Comparison of ENCODE assay signal across 28 cellular contexts in genomic region chr13:67437246-67437645, GRCh38.
"Had no signal": no experiment of that assay in that cellular context is flagged by ENCODE, and none has a peak within 500 bp of the region (broad histone marks: within the 10 kb centered on the region; RNA-seq: fewer than 3 reads in every experiment).

No MANE protein-coding gene starts in this region.

- H2AFZ ChIP-seq: hepatocyte had no signal

- DNase-seq: activated CD4-positive, alpha-beta memory T cell treated with anti-CD3 and anti-CD28 coated beads for 36 hours; activated CD4-positive, alpha-beta T cell treated with anti-CD3 and anti-CD28 coated beads for 36 hours; activated CD4-positive, alpha-beta T cell treated with anti-CD3 and anti-CD28 coated beads, Interleukin-2, amount 10 ng/mL, durations not matched to agents 24 days and 14 days; activated CD4-positive, CD25-positive, alpha-beta regulatory T cell; activated CD4-positive, CD25-positive, alpha-beta regulatory T cell treated with anti-CD3 and anti-CD28 coated beads, Interleukin-2, amount 50 U/mL, for 72 hours; activated CD8-positive, alpha-beta memory T cell treated with anti-CD3 and anti-CD28 coated beads, Interleukin-2, amount 10 ng/mL, durations not matched to agents 7 days and 5 days; activated CD8-positive, alpha-beta memory T cell treated with anti-CD3 and anti-CD28 coated beads, Interleukin-2, amount 50 U/mL, for 4 hours; activated CD8-positive, alpha-beta T cell treated with anti-CD3 and anti-CD28 coated beads, Interleukin-2, amount 10 ng/mL, durations not matched to agents 7 days and 5 days; activated effector memory CD4-positive, alpha-beta T cell treated with anti-CD3 and anti-CD28 coated beads, Interleukin-2, amount 50 U/mL, for 16 hours; activated naive CD4-positive, alpha-beta T cell treated with anti-CD3 and anti-CD28 coated beads for 36 hours; activated naive CD8-positive, alpha-beta T cell treated with anti-CD3 and anti-CD28 coated beads for 36 hours; activated naive CD8-positive, alpha-beta T cell treated with anti-CD3 and anti-CD28 coated beads, Interleukin-2, amount 50 U/mL, for 24 hours; activated T-cell treated with anti-CD3 and anti-CD28 coated beads, Interleukin-2, amount 50 U/mL, for 1 hour; activated T-cell treated with anti-CD3 and anti-CD28 coated beads, Interleukin-2, amount 50 U/mL, for 48 hours; adrenal gland; central memory CD4-positive, alpha-beta T cell; cerebellar nuclear complex; colonic mucosa; effector CD8-positive, alpha-beta T cell; esophagus squamous epithelium; foreskin melanocyte; heart right ventricle had no signal

- H3K36me3 ChIP-seq: adrenal gland, ascending aorta, breast epithelium, cardiac muscle cell, colonic mucosa, esophagus squamous epithelium, gastroesophageal sphincter, heart right ventricle had no signal

- H3K4me1 ChIP-seq: adrenal gland, ascending aorta, breast epithelium, colonic mucosa, esophagus squamous epithelium, gastroesophageal sphincter, heart right ventricle had no signal

- H3K4me2 ChIP-seq: hepatocyte had no signal

- H3K79me2 ChIP-seq: hepatocyte had no signal

- H3K4me3 ChIP-seq: adrenal gland, ascending aorta, breast epithelium, cardiac muscle cell, colonic mucosa, esophagus squamous epithelium, gastroesophageal sphincter, heart right ventricle, hepatocyte had no signal

- H3K27me3 ChIP-seq: adrenal gland, ascending aorta, breast epithelium, cardiac muscle cell, colonic mucosa, esophagus squamous epithelium, gastroesophageal sphincter, heart right ventricle, hepatocyte had no signal

- H3K9me3 ChIP-seq: adrenal gland, ascending aorta, breast epithelium, colonic mucosa, esophagus squamous epithelium, gastroesophageal sphincter, heart right ventricle had no signal

- H3K27ac ChIP-seq: adrenal gland, ascending aorta, breast epithelium, cardiac muscle cell, colonic mucosa, epithelial cell of prostate, esophagus squamous epithelium, gastroesophageal sphincter, heart right ventricle, hepatocyte had no signal
